In genomic region chr6:48109902-48110301, GRCh38 we compare ENCODE assay signal across 11 cellular contexts. TPM values are rescaled to one million over a fixed set of nuclear protein-coding genes. Genes with fewer than 3 reads are reported as not detected.
DNase-seq lines count a peak whose midpoint lies in the region; TF ChIP-seq lines count a peak whose summit lies in the region.
"Had no signal": no experiment of that assay in that cellular context is flagged by ENCODE, and none has a peak within 500 bp of the region (broad histone marks: within the 10 kb centered on the region; RNA-seq: fewer than 3 reads in every experiment).

No MANE protein-coding gene starts in this region.

- H3K9me3 ChIP-seq in SK-N-SH (no peaks in the 10 kb centered on the region), trophoblast cell (ENCODE audit: insufficient read depth, low read depth, low read length) (no peaks in the 10 kb centered on the region)

- H2AK5ac ChIP-seq in trophoblast cell (ENCODE audit: low read length), result no peak overlapping the region

- H3K18ac ChIP-seq in trophoblast cell (ENCODE audit: low read length), result no peak overlapping the region

- CTCF ChIA-PET in SK-N-SH (lab: Yijun Ruan, JAX), result no interaction called here

- H3F3A ChIP-seq in SK-N-SH (replicated peaks; ENCODE audit: insufficient read depth), result no peaks in the 10 kb centered on the region

- peaks cover 61% of the 10 kb centered on the region for H3K79me2 ChIP-seq in SK-N-SH (ENCODE audit: insufficient read depth)
- H3K79me2 ChIP-seq in trophoblast cell (ENCODE audit: control insufficient read depth, insufficient read depth, low read length, poor library complexity), result peaks cover 2% of the 10 kb centered on the region

- H3K23ac ChIP-seq in trophoblast cell (ENCODE audit: low read length), result no peak overlapping the region

- DNase-seq in HFF-Myc (ENCODE audit: extremely low read depth, low read depth), result no peak
- no peak for DNase-seq in SK-N-SH
- DNase-seq in fibroblast of peridontal ligament (ENCODE audit: extremely low read depth), result peak; percentile 34
- peak in 1 of 2 donors; percentile 38 for DNase-seq in trophoblast cell
- DNase-seq in NCI-H2029 (lab: John Stamatoyannopoulos, UW), result no peak
- no peak for DNase-seq in activated CD4-positive, alpha-beta T cell treated with anti-CD3 and anti-CD28 coated beads, Interleukin-2, amount 50 U/mL, for 4 hours
- no peak for DNase-seq in activated naive CD8-positive, alpha-beta T cell treated with anti-CD3 and anti-CD28 coated beads for 36 hours
- DNase-seq: activated naive CD4-positive, alpha-beta T cell; EL; NCI-H1417 treated with DMSO at 0.1 percent for 48 hours; RPMI8226 had no signal

- H3K14ac ChIP-seq in trophoblast cell (ENCODE audit: low read length), result no peak overlapping the region

- 0 out of 2 replicates have a peak overlapping the region, but pooled peaks have one; percentile 26 for H2AFZ ChIP-seq in SK-N-SH (ENCODE audit: low read depth)
- no peak overlapping the region for H2AFZ ChIP-seq in trophoblast cell (ENCODE audit: insufficient read depth, low read length, poor library complexity)

- H3K36me3 ChIP-seq in SK-N-SH (replicated peaks in 1 of 2; ENCODE audit: control insufficient read depth in 1 of 2, insufficient read depth in 2 of 2, low read length in 1 of 2) (no peaks in the 10 kb centered on the region), trophoblast cell (ENCODE audit: control insufficient read depth in 1 of 2, insufficient read depth in 2 of 2, low read length in 2 of 2) (no peaks in the 10 kb centered on the region)

- H4K8ac ChIP-seq in trophoblast cell (ENCODE audit: low read depth, low read length), result no peak overlapping the region

- H3K27ac Mint-ChIP-seq in activated naive CD8-positive, alpha-beta T cell treated with anti-CD3 and anti-CD28 coated beads for 36 hours, result no peak overlapping the region

- H3K9ac ChIP-seq in SK-N-SH (peak overlapping the region; percentile 73), trophoblast cell (ENCODE audit: low read length) (no peak overlapping the region)

- H3K4me2 ChIP-seq in SK-N-SH (peak overlapping the region; percentile 50), trophoblast cell (ENCODE audit: low read length) (peak overlapping the region; percentile 19)

- no peak overlapping the region for H4K91ac ChIP-seq in trophoblast cell (ENCODE audit: low read depth, low read length)

- no peak overlapping the region for H3K4me3 Mint-ChIP-seq in activated naive CD8-positive, alpha-beta T cell treated with anti-CD3 and anti-CD28 coated beads for 36 hours

- no peak for TF ChIP-seq RAD21 in SK-N-SH (IDR thresholded peaks at IDR 0.05; ENCODE audit: low read length)

- no peaks in the 10 kb centered on the region for H3K27me3 ChIP-seq in SK-N-SH (ENCODE audit: insufficient read depth)
- no peaks in the 10 kb centered on the region for H3K27me3 ChIP-seq in trophoblast cell (ENCODE audit: insufficient read depth, low read length)

- no peak for TF ChIP-seq EP300 in SK-N-SH (IDR thresholded peaks at IDR 0.05; ENCODE audit: borderline replicate concordance in 1 of 2, low read depth in 1 of 2, low read length in 1 of 2)

- H2BK5ac ChIP-seq in trophoblast cell (ENCODE audit: low read depth, low read length, poor library complexity), result no peak overlapping the region

- POLR2A ChIA-PET in SK-N-SH (lab: Yijun Ruan, JAX), result no interaction called here

- 18% methylated on average over 3 of the region's 3 CpGs for WGBS in SK-N-SH (ENCODE audit: low lambda C conversion rate)
- no CpG with 5 or more reads among the region's 3 CpGs for WGBS in trophoblast cell (ENCODE audit: extremely low coverage, insufficient coverage, insufficient read length)

- no peak overlapping the region for H2BK12ac ChIP-seq in trophoblast cell (ENCODE audit: low read length)

- no peak overlapping the region for H4K12ac ChIP-seq in trophoblast cell (ENCODE audit: low read depth, low read length)

- H3K27me3 Mint-ChIP-seq in activated naive CD8-positive, alpha-beta T cell treated with anti-CD3 and anti-CD28 coated beads for 36 hours, result no peaks in the 10 kb centered on the region

- H3K4ac ChIP-seq in trophoblast cell (ENCODE audit: low read depth, low read length), result no peak overlapping the region

- no peaks in the 10 kb centered on the region for H3K9me2 ChIP-seq in SK-N-SH

- H3K4me3 ChIP-seq in HFF-Myc (replicated peaks; ENCODE audit: low read depth, low read length) (peak overlapping the region; percentile 52), SK-N-SH (ENCODE audit: low read depth in 2 of 2, low read length in 1 of 2) (peak overlapping the region; percentile 45 to 74; a peak in 3 of 4 replicates), trophoblast cell (ENCODE audit: low read depth, low read length) (no peak overlapping the region)

- TF ChIP-seq CTCF in HFF-Myc (IDR thresholded peaks at IDR 0.05; ENCODE audit: low read depth, low read length, missing control alignments) (no peak), SK-N-SH (IDR thresholded peaks at IDR 0.05) (no peak)

- H3K4me1 ChIP-seq in SK-N-SH (ENCODE audit: control insufficient read depth in 1 of 2, insufficient read depth in 2 of 2, low read depth in 1 of 2, low read length in 1 of 2), result peaks cover 0 to 2% of the 10 kb centered on the region in 2 experiments; a peak in 2 of 4 replicates
- peaks cover 0 to 2% of the 10 kb centered on the region in 2 experiments for H3K4me1 ChIP-seq in trophoblast cell (ENCODE audit: control insufficient read depth in 1 of 2, insufficient read depth in 2 of 2, low read length in 2 of 2)

- H3K27ac ChIP-seq in SK-N-SH (ENCODE audit: low read depth in 2 of 2, low read length in 1 of 2) (peak overlapping the region; percentile 48 to 88; a peak in 3 of 4 replicates), trophoblast cell (ENCODE audit: low read depth, low read length) (no peak overlapping the region)

- peaks cover 3% of the 10 kb centered on the region for H3K79me1 ChIP-seq in trophoblast cell (ENCODE audit: low read length)

- H3K4me1 Mint-ChIP-seq in activated naive CD8-positive, alpha-beta T cell treated with anti-CD3 and anti-CD28 coated beads for 36 hours, result no peaks in the 10 kb centered on the region

- H3K36me3 Mint-ChIP-seq in activated naive CD8-positive, alpha-beta T cell treated with anti-CD3 and anti-CD28 coated beads for 36 hours, result no peaks in the 10 kb centered on the region

- H4K20me1 ChIP-seq in SK-N-SH (ENCODE audit: insufficient read depth), result no peaks in the 10 kb centered on the region; the same call in 1 of the 2 replicates

- H3K9me3 Mint-ChIP-seq in activated naive CD8-positive, alpha-beta T cell treated with anti-CD3 and anti-CD28 coated beads for 36 hours, result peaks cover 1% of the 10 kb centered on the region

- H2BK120ac ChIP-seq in trophoblast cell (ENCODE audit: insufficient read depth, low read length, poor library complexity), result no peak overlapping the region

TF ChIP-seq in SK-N-SH, 30 proteins besides CTCF, POLR2A, EP300 and RAD21:
- TF ChIP-seq SIN3A (IDR thresholded peaks at IDR 0.05; ENCODE audit: borderline replicate concordance, low read depth, low read length) (no peak), MEF2A (IDR thresholded peaks at IDR 0.05; ENCODE audit: borderline replicate concordance, low read depth) (no peak), USF1 (IDR thresholded peaks at IDR 0.05; ENCODE audit: borderline replicate concordance, low read depth) (no peak), NRF1 (IDR thresholded peaks at IDR 0.05; ENCODE audit: low read depth, low read length) (no peak), EZH2phosphoT487 (IDR thresholded peaks at IDR 0.05; ENCODE audit: borderline replicate concordance, low read depth) (no peak), CHD2 (IDR thresholded peaks at IDR 0.05; ENCODE audit: low read length, partially characterized antibody) (no peak), TAF1 (IDR thresholded peaks at IDR 0.05; ENCODE audit: borderline replicate concordance, low read depth, low read length) (no peak), RXRA (IDR thresholded peaks at IDR 0.05; ENCODE audit: borderline replicate concordance, low read depth) (no peak), MXI1 (IDR thresholded peaks at IDR 0.05; ENCODE audit: low read depth, low read length) (no peak), FOSL2 (IDR thresholded peaks at IDR 0.05; ENCODE audit: borderline replicate concordance, low read depth) (no peak), PBX3 (IDR thresholded peaks at IDR 0.05) (no peak), NFIC (IDR thresholded peaks at IDR 0.05; ENCODE audit: borderline replicate concordance) (no peak), TEAD4 (IDR thresholded peaks at IDR 0.05; ENCODE audit: borderline replicate concordance, insufficient read depth) (no peak), GABPA (IDR thresholded peaks at IDR 0.05; ENCODE audit: low read depth) (no peak), POLR2AphosphoS5 (IDR thresholded peaks at IDR 0.05; ENCODE audit: low read depth, low read length) (no peak)

RNA-seq across cellular contexts. Expression of gene PTCHD4, which starts 1.1 kb away (rescaled TPM):
- 4.0 and 5.1 TPM in 2 replicates for polyA plus RNA-seq in SK-N-SH (2012; rRNA removed)
- 5.0 and 5.2 TPM in 2 replicates for polyA plus RNA-seq in SK-N-SH (2012; cell fraction: cytosol; rRNA removed)
- polyA plus RNA-seq in SK-N-SH (2012; cell fraction: nucleus; rRNA removed), result 2.4 and 4.7 TPM in 2 replicates
- polyA plus RNA-seq in trophoblast cell (2013), result 7.5 and 8.1 TPM in 2 replicates
- total RNA-seq in activated naive CD8-positive, alpha-beta T cell treated with anti-CD3 and anti-CD28 coated beads for 36 hours, result not detected
